Comparison of ENCODE assay signal across 1 cellular context in the genomic region with DNA sequence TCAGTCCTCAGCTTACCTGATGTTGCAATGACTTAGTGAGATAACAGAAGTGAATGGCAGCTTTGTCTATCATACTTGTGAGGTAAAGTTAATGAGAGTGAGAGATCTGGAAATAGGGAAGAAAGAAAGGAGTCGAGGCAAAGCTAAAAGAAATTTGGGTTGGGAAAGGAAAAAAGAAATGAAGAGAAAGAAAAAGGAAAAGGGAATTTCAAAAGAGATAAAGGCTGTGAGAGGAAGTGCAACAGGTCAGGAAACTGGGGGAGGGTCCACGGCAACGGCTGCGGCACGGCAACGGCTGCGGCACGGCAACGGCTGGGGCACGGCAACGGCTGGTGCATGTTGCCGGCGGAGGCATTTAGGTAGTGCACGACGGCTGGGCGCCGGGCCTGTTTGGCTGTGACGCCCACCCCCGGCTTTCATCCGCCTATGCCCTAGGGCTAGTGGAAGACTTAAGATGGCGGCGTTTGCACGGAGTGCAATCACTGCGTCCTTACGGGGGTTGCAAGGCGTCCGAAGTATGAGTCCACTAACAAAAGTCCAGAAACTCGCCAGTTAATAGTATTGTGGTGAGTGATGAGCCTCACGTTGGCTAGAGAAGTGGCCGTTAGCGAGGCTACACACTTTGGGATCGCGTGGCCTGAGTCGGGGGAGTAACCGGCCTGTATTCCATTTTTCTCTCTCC.
A peak's percentile ranks its signal among the peaks of the same experiment; 100 is the strongest.
TF ChIP-seq lines count a peak whose summit lies in the region.

No MANE protein-coding gene starts in this region.

TF ChIP-seq in HEK293, 187 proteins besides CTCF, POLR2A, EP300 and RAD21 (continued from another document and continues in another):
- TF ChIP-seq, protein P1, sequence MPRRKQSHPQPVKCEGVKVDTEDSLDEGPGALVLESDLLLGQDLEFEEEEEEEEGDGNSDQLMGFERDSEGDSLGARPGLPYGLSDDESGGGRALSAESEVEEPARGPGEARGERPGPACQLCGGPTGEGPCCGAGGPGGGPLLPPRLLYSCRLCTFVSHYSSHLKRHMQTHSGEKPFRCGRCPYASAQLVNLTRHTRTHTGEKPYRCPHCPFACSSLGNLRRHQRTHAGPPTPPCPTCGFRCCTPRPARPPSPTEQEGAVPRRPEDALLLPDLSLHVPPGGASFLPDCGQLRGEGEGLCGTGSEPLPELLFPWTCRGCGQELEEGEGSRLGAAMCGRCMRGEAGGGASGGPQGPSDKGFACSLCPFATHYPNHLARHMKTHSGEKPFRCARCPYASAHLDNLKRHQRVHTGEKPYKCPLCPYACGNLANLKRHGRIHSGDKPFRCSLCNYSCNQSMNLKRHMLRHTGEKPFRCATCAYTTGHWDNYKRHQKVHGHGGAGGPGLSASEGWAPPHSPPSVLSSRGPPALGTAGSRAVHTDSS (tag by site-specific recombination; IDR thresholded peaks at IDR 0.05) = peak; percentile 69
- TF ChIP-seq, protein P2, sequence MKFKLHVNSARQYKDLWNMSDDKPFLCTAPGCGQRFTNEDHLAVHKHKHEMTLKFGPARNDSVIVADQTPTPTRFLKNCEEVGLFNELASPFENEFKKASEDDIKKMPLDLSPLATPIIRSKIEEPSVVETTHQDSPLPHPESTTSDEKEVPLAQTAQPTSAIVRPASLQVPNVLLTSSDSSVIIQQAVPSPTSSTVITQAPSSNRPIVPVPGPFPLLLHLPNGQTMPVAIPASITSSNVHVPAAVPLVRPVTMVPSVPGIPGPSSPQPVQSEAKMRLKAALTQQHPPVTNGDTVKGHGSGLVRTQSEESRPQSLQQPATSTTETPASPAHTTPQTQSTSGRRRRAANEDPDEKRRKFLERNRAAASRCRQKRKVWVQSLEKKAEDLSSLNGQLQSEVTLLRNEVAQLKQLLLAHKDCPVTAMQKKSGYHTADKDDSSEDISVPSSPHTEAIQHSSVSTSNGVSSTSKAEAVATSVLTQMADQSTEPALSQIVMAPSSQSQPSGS (tag by site-specific recombination; IDR thresholded peaks at IDR 0.05; ENCODE audit: low read depth) = peak; percentile 74
- TF ChIP-seq ZNF830 (tag by site-specific recombination; IDR thresholded peaks at IDR 0.05; ENCODE audit: low read depth) (no peak), ZNF366 (tag by site-specific recombination; conservative IDR thresholded peaks at IDR 0.05) (peak; percentile 95), ZNF791 (tag by site-specific recombination; IDR thresholded peaks at IDR 0.05) (peak; percentile 78), ZNF211 (tag by site-specific recombination; IDR thresholded peaks at IDR 0.05; ENCODE audit: low read depth) (peak; percentile 68; the same call in 1 of the 2 replicates), ZNF624 (tag by site-specific recombination; IDR thresholded peaks at IDR 0.05) (peak; percentile 92), ZNF423 (tag by site-specific recombination; IDR thresholded peaks at IDR 0.05) (peak; percentile 76), ZNF24 (tag by site-specific recombination; IDR thresholded peaks at IDR 0.05) (peak; percentile 99), RBAK (tag by site-specific recombination; IDR thresholded peaks at IDR 0.05) (peak; percentile 90), ZNF335 (tag by site-specific recombination; conservative IDR thresholded peaks at IDR 0.05) (peak; percentile 90), ZFHX2 (tag by site-specific recombination; conservative IDR thresholded peaks at IDR 0.05) (peak; percentile 99), ZNF473 (tag by site-specific recombination; IDR thresholded peaks at IDR 0.05) (0 out of 2 replicates have a peak, but pooled peaks have one; percentile 26), ZNF248 (tag by site-specific recombination; IDR thresholded peaks at IDR 0.05) (no peak), ZBTB48 (tag by site-specific recombination; IDR thresholded peaks at IDR 0.05) (peak; percentile 96), ZNF560 (tag by site-specific recombination; IDR thresholded peaks at IDR 0.05; ENCODE audit: borderline replicate concordance) (peak; percentile 90), SP2 (tag by site-specific recombination; IDR thresholded peaks at IDR 0.05) (peak; percentile 89), FEZF1 (tag by site-specific recombination; IDR thresholded peaks at IDR 0.05) (peak; percentile 84), ZBTB20 (tag by site-specific recombination; IDR thresholded peaks at IDR 0.05) (peak; percentile 89), ZNF629 (tag by site-specific recombination; IDR thresholded peaks at IDR 0.05) (peak; percentile 97), TCF7L2 (IDR thresholded peaks at IDR 0.05; ENCODE audit: borderline replicate concordance, low read depth, low read length) (peak; percentile 53; the same call in 1 of the 2 replicates), ZSCAN30 (tag by site-specific recombination; IDR thresholded peaks at IDR 0.05) (peak; percentile 100), ZNF2 (tag by site-specific recombination; IDR thresholded peaks at IDR 0.05) (peak; percentile 100), ZNF350 (tag by site-specific recombination; IDR thresholded peaks at IDR 0.05) (no peak), ZNF221 (tag by site-specific recombination; IDR thresholded peaks at IDR 0.05; ENCODE audit: borderline replicate concordance) (peak; percentile 100), ZNF112 (tag by site-specific recombination; IDR thresholded peaks at IDR 0.05) (no peak), ZNF354C (tag by site-specific recombination; IDR thresholded peaks at IDR 0.05; ENCODE audit: borderline replicate concordance, low read depth) (0 out of 2 replicates have a peak, but pooled peaks have one; percentile 76), ZNF707 (tag by site-specific recombination; IDR thresholded peaks at IDR 0.05) (peak; percentile 90), ZNF146 (tag by site-specific recombination; IDR thresholded peaks at IDR 0.05) (peak; percentile 100)
- TF ChIP-seq, protein P3, sequence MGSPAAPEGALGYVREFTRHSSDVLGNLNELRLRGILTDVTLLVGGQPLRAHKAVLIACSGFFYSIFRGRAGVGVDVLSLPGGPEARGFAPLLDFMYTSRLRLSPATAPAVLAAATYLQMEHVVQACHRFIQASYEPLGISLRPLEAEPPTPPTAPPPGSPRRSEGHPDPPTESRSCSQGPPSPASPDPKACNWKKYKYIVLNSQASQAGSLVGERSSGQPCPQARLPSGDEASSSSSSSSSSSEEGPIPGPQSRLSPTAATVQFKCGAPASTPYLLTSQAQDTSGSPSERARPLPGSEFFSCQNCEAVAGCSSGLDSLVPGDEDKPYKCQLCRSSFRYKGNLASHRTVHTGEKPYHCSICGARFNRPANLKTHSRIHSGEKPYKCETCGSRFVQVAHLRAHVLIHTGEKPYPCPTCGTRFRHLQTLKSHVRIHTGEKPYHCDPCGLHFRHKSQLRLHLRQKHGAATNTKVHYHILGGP (tag by site-specific recombination; IDR thresholded peaks at IDR 0.05) = no peak
- TF ChIP-seq, protein P4, sequence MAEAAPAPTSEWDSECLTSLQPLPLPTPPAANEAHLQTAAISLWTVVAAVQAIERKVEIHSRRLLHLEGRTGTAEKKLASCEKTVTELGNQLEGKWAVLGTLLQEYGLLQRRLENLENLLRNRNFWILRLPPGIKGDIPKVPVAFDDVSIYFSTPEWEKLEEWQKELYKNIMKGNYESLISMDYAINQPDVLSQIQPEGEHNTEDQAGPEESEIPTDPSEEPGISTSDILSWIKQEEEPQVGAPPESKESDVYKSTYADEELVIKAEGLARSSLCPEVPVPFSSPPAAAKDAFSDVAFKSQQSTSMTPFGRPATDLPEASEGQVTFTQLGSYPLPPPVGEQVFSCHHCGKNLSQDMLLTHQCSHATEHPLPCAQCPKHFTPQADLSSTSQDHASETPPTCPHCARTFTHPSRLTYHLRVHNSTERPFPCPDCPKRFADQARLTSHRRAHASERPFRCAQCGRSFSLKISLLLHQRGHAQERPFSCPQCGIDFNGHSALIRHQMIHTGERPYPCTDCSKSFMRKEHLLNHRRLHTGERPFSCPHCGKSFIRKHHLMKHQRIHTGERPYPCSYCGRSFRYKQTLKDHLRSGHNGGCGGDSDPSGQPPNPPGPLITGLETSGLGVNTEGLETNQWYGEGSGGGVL (tag by site-specific recombination; IDR thresholded peaks at IDR 0.05) = peak; percentile 80
- TF ChIP-seq, protein P5, sequence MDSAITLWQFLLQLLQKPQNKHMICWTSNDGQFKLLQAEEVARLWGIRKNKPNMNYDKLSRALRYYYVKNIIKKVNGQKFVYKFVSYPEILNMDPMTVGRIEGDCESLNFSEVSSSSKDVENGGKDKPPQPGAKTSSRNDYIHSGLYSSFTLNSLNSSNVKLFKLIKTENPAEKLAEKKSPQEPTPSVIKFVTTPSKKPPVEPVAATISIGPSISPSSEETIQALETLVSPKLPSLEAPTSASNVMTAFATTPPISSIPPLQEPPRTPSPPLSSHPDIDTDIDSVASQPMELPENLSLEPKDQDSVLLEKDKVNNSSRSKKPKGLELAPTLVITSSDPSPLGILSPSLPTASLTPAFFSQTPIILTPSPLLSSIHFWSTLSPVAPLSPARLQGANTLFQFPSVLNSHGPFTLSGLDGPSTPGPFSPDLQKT (IDR thresholded peaks at IDR 0.05; ENCODE audit: borderline replicate concordance, low read depth, low read length) = no peak
- TF ChIP-seq, protein P6, sequence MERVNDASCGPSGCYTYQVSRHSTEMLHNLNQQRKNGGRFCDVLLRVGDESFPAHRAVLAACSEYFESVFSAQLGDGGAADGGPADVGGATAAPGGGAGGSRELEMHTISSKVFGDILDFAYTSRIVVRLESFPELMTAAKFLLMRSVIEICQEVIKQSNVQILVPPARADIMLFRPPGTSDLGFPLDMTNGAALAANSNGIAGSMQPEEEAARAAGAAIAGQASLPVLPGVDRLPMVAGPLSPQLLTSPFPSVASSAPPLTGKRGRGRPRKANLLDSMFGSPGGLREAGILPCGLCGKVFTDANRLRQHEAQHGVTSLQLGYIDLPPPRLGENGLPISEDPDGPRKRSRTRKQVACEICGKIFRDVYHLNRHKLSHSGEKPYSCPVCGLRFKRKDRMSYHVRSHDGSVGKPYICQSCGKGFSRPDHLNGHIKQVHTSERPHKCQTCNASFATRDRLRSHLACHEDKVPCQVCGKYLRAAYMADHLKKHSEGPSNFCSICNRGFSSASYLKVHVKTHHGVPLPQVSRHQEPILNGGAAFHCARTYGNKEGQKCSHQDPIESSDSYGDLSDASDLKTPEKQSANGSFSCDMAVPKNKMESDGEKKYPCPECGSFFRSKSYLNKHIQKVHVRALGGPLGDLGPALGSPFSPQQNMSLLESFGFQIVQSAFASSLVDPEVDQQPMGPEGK (tag by site-specific recombination; IDR thresholded peaks at IDR 0.05) = peak; percentile 99
- TF ChIP-seq, protein P7, sequence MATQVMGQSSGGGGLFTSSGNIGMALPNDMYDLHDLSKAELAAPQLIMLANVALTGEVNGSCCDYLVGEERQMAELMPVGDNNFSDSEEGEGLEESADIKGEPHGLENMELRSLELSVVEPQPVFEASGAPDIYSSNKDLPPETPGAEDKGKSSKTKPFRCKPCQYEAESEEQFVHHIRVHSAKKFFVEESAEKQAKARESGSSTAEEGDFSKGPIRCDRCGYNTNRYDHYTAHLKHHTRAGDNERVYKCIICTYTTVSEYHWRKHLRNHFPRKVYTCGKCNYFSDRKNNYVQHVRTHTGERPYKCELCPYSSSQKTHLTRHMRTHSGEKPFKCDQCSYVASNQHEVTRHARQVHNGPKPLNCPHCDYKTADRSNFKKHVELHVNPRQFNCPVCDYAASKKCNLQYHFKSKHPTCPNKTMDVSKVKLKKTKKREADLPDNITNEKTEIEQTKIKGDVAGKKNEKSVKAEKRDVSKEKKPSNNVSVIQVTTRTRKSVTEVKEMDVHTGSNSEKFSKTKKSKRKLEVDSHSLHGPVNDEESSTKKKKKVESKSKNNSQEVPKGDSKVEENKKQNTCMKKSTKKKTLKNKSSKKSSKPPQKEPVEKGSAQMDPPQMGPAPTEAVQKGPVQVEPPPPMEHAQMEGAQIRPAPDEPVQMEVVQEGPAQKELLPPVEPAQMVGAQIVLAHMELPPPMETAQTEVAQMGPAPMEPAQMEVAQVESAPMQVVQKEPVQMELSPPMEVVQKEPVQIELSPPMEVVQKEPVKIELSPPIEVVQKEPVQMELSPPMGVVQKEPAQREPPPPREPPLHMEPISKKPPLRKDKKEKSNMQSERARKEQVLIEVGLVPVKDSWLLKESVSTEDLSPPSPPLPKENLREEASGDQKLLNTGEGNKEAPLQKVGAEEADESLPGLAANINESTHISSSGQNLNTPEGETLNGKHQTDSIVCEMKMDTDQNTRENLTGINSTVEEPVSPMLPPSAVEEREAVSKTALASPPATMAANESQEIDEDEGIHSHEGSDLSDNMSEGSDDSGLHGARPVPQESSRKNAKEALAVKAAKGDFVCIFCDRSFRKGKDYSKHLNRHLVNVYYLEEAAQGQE (tag by site-specific recombination; IDR thresholded peaks at IDR 0.05) = peak; percentile 86
- TF ChIP-seq, protein P8, sequence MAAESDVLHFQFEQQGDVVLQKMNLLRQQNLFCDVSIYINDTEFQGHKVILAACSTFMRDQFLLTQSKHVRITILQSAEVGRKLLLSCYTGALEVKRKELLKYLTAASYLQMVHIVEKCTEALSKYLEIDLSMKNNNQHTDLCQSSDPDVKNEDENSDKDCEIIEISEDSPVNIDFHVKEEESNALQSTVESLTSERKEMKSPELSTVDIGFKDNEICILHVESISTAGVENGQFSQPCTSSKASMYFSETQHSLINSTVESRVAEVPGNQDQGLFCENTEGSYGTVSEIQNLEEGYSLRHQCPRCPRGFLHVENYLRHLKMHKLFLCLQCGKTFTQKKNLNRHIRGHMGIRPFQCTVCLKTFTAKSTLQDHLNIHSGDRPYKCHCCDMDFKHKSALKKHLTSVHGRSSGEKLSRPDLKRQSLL (tag by site-specific recombination; IDR thresholded peaks at IDR 0.05) = peak; percentile 87
- TF ChIP-seq, protein P9, sequence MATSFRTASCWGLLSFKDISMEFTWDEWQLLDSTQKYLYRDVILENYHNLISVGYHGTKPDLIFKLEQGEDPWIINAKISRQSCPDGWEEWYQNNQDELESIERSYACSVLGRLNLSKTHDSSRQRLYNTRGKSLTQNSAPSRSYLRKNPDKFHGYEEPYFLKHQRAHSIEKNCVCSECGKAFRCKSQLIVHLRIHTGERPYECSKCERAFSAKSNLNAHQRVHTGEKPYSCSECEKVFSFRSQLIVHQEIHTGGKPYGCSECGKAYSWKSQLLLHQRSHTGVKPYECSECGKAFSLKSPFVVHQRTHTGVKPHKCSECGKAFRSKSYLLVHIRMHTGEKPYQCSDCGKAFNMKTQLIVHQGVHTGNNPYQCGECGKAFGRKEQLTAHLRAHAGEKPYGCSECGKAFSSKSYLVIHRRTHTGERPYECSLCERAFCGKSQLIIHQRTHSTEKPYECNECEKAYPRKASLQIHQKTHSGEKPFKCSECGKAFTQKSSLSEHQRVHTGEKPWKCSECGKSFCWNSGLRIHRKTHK (tag by site-specific recombination; IDR thresholded peaks at IDR 0.05) = no peak
- TF ChIP-seq, protein P10, sequence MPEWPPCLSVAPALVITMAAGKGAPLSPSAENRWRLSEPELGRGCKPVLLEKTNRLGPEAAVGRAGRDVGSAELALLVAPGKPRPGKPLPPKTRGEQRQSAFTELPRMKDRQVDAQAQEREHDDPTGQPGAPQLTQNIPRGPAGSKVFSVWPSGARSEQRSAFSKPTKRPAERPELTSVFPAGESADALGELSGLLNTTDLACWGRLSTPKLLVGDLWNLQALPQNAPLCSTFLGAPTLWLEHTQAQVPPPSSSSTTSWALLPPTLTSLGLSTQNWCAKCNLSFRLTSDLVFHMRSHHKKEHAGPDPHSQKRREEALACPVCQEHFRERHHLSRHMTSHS (tag by site-specific recombination; IDR thresholded peaks at IDR 0.05) = peak; percentile 83; the same call in 1 of the 2 replicates
